ENCODE assay signal across 21 cellular contexts in genomic region chr19:18738961-18739690, GRCh38. TPM values are rescaled to one million over a fixed set of nuclear protein-coding genes. Genes with fewer than 3 reads are reported as not detected.
"Had no signal": no experiment of that assay in that cellular context is flagged by ENCODE, and none has a peak within 500 bp of the region (broad histone marks: within the 10 kb centered on the region; RNA-seq: fewer than 3 reads in every experiment).

No MANE protein-coding gene starts in this region.

- H3K4me3 Mint-ChIP-seq: dendritic cell treated with granulocyte-macrophage colony-stimulating factor and Interleukin-4, amounts not matched to agents 40 ng/mL and 50 ng/mL, for 4 days; effector memory CD8-positive, alpha-beta T cell; nephron progenitor cell had no signal

- H3K27me3 ChIP-seq: gastroesophageal sphincter, neutrophil, right atrium auricular region had no signal

- H3K27ac ChIP-seq: esophagus squamous epithelium, gastroesophageal sphincter, neutrophil, right atrium auricular region had no signal

- H3K4me3 ChIP-seq: esophagus squamous epithelium, gastroesophageal sphincter, lung, right atrium auricular region had no signal

- H3K9me3 Mint-ChIP-seq: dendritic cell treated with granulocyte-macrophage colony-stimulating factor and Interleukin-4, amounts not matched to agents 40 ng/mL and 50 ng/mL, for 4 days; effector memory CD8-positive, alpha-beta T cell; nephron progenitor cell had no signal

- ATAC-seq: effector memory CD8-positive, alpha-beta T cell; gastroesophageal sphincter; left colon; left ventricle myocardium superior had no signal

- H3K9me3 ChIP-seq: esophagus squamous epithelium, gastroesophageal sphincter, neutrophil, right atrium auricular region had no signal

- H3K27me3 Mint-ChIP-seq: dendritic cell treated with granulocyte-macrophage colony-stimulating factor and Interleukin-4, amounts not matched to agents 40 ng/mL and 50 ng/mL, for 4 days; effector memory CD8-positive, alpha-beta T cell had no signal

- H3K36me3 ChIP-seq: esophagus squamous epithelium, neutrophil, right atrium auricular region had no signal

- H3K27ac Mint-ChIP-seq: dendritic cell treated with granulocyte-macrophage colony-stimulating factor and Interleukin-4, amounts not matched to agents 40 ng/mL and 50 ng/mL, for 4 days; nephron progenitor cell had no signal

- FAIRE-seq: colon, small intestine had no signal

- DNase-seq: effector memory CD8-positive, alpha-beta T cell; esophagus squamous epithelium; foreskin fibroblast; glutamatergic neuron; left colon; left ventricle myocardium superior; mesenchymal stem cell; midbrain; nephron progenitor cell; small intestine; stimulated activated CD4-positive, alpha-beta T cell treated with anti-CD3 and anti-CD28 coated beads, Interleukin-12 subunit alpha, Interleukin-12 subunit beta, amount 100 ng/mL, for 4 hours; stimulated activated naive CD4-positive, alpha-beta T cell treated with Interleukin-2 at 50 U/mL for 16 hours; trophoblast cell had no signal

RNA-seq across cellular contexts. Expression of gene COMP, which starts 52.0 kb away (rescaled TPM):
- total RNA-seq: epithelial cell of proximal tubule, kidney epithelial cell, left colon, left ventricle myocardium superior had no signal
